Comparison of ENCODE assay signal across 8 cellular contexts in the genomic region with DNA sequence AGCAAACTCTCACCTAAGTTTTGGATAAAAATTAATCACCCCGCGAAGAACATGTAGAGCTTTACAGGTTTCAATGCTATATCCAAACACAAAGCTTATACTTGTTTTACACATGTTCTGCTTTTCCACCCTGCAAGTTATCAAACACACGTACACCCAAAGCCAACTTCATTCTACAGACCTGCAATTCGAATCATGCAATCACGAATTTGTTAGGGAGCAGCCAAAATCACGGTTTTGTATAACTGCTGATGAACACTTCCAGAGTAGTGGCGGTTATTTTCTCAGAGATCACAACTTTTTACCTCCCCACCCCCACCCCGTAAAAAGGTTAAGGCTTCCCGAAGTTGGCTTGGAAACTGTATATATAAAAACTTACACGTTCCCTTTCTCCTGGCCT. TPM values are rescaled to one million over a fixed set of nuclear protein-coding genes. Genes with fewer than 3 reads are reported as not detected.
DNase-seq lines count a peak whose midpoint lies in the region; ATAC-seq and TF ChIP-seq lines count a peak whose summit lies in the region.

No MANE protein-coding gene starts in this region.

- H3K9ac ChIP-seq in HCT116 (ENCODE audit: low read length) = peak overlapping the region; percentile 95

- H3K9me3 ChIP-seq in HCT116 (ENCODE audit: control insufficient read depth in 1 of 2, insufficient read depth in 1 of 2, low read depth in 1 of 2, low read length in 2 of 2) = no peaks in the 10 kb centered on the region
- no peaks in the 10 kb centered on the region for H3K9me3 ChIP-seq in T-helper 17 cell (ENCODE audit: control insufficient read depth, low read length, poor library complexity, severe bottlenecking)
- H3K9me3 ChIP-seq in gastrocnemius medialis = no peaks in the 10 kb centered on the region

- no peak for TF ChIP-seq RAD21 in HCT116 (IDR thresholded peaks at IDR 0.05; ENCODE audit: low read depth)

- no peak for TF ChIP-seq CTCF in HCT116 (IDR thresholded peaks at IDR 0.05 in 2 of 3, conservative IDR thresholded peaks at IDR 0.05 in 1 of 3; ENCODE audit: borderline replicate concordance in 1 of 3, insufficient read depth in 1 of 3, low read depth in 2 of 3, low read length in 2 of 3)
- TF ChIP-seq CTCF in fibroblast of villous mesenchyme (IDR thresholded peaks at IDR 0.05; ENCODE audit: insufficient read depth, low read depth, low read length) = no peak
- TF ChIP-seq CTCF in gastrocnemius medialis (IDR thresholded peaks at IDR 0.05 in 4 of 5, conservative IDR thresholded peaks at IDR 0.05 in 1 of 5) = no peak

- TF ChIP-seq POLR2A in HCT116 (IDR thresholded peaks at IDR 0.05; ENCODE audit: borderline replicate concordance, extremely low read depth, insufficient read depth, insufficient read length) (no peak), gastrocnemius medialis (IDR thresholded peaks at IDR 0.05) (no peak)

- peak overlapping the region; percentile 88 for H3K4me2 ChIP-seq in HCT116 (ENCODE audit: low read length)

- POLR2A ChIA-PET in HCT116 (lab: Charles Lee) = interaction anchor here (0.8 to 1.2 kb wide), 2 partner anchors 33 to 35 kb away, joined by 3 read pairs; a partner anchor contains a TSS

- H2AFZ ChIP-seq in HCT116 (ENCODE audit: low read depth, low read length, poor library complexity, severe bottlenecking) = no peak overlapping the region

- H3K79me2 ChIP-seq in HCT116 (ENCODE audit: insufficient read depth, low read length) = peaks cover 42% of the 10 kb centered on the region

- ATAC-seq in HCT116 (no peak), T-helper 17 cell (no peak), gastrocnemius medialis (no peak), GM21515 (IDR thresholded peaks at IDR 0.05; ENCODE audit: unreplicated experiment) (no peak)
- no peak for ATAC-seq in activated CD4-positive, CD25-positive, alpha-beta regulatory T cell treated with anti-CD3 and anti-CD28 coated beads, Interleukin-2, amount 50 U/mL, for 24 hours

- no peaks in the 10 kb centered on the region for H3K9me2 ChIP-seq in HCT116 (ENCODE audit: insufficient read depth)

- peaks cover 11% of the 10 kb centered on the region for H3K36me3 Mint-ChIP-seq in T-helper 17 cell (ENCODE audit: low read depth)

- H3K27ac ChIP-seq in HCT116 (ENCODE audit: low read depth, low read length) (peak overlapping the region; percentile 98; the same call in 1 of the 2 replicates), gastrocnemius medialis (peak overlapping the region; percentile 79 to 87 (median 82))

- H3K27me3 ChIP-seq in HCT116 (ENCODE audit: insufficient read depth, low read length) = no peaks in the 10 kb centered on the region
- H3K27me3 ChIP-seq in gastrocnemius medialis = no peaks in the 10 kb centered on the region

- H3K4me1 ChIP-seq in HCT116 (ENCODE audit: control insufficient read depth in 1 of 2, insufficient read depth in 2 of 2, low read length in 2 of 2) = peaks cover 5 to 22% of the 10 kb centered on the region in 2 experiments
- peaks cover 15% of the 10 kb centered on the region in 2 donors for H3K4me1 ChIP-seq in gastrocnemius medialis

- in situ Hi-C loops in gastrocnemius medialis (cut with MboI; ENCODE audit: low sequenced_read_pairs in 4 of 4) = no loop called here

- H3K4me1 Mint-ChIP-seq in T-helper 17 cell = peaks cover 26% of the 10 kb centered on the region

- intact Hi-C loops in HCT116 (cut with micrococcal nuclease) (loop anchor here (5.0 kb wide), 1 partner anchor 35 kb away; a partner anchor contains a TSS), gastrocnemius medialis (cut with DNase I; ENCODE audit: low total_unique reads) (no loop called here)

- H3K36me3 ChIP-seq in HCT116 (ENCODE audit: control insufficient read depth in 1 of 2, insufficient read depth in 2 of 2, low read length in 2 of 2) = peaks cover 41 to 44% of the 10 kb centered on the region in 2 experiments
- peaks cover 0 to 29% of the 10 kb centered on the region in 2 donors for H3K36me3 ChIP-seq in gastrocnemius medialis

- H4K20me1 ChIP-seq in HCT116 (ENCODE audit: insufficient read depth) = peaks cover 34% of the 10 kb centered on the region; the same call in 1 of the 2 replicates

- peak overlapping the region; percentile 79 to 97 for H3K4me3 ChIP-seq in HCT116 (replicated peaks in 1 of 2; ENCODE audit: low read depth in 1 of 2, low read length in 2 of 2)
- peak overlapping the region; percentile 93 for H3K4me3 ChIP-seq in fibroblast of villous mesenchyme (ENCODE audit: low read depth, low read length)
- peak overlapping the region; percentile 57 to 81 (median 72) for H3K4me3 ChIP-seq in gastrocnemius medialis

- BruUV-seq in HCT116 (replicated peaks; lab: Mats Ljungman, UMichigan) = no TSS peak

- H3K27me3 Mint-ChIP-seq in T-helper 17 cell = peaks cover under 1% of the 10 kb centered on the region

- peak overlapping the region; percentile 84 for H3K27ac Mint-ChIP-seq in T-helper 17 cell

- RAD21 ChIA-PET in HCT116 (lab: Charles Lee; ENCODE audit: low non-redundant PET in 1 of 2, low total read pairs in 2 of 2, uncharacterized antibody in 2 of 2, unreplicated experiment in 2 of 2) = no interaction called here

- DNase-seq in HCT116 (ENCODE audit: low read depth, low spot score) (no peak), T-helper 17 cell (no peak), fibroblast of villous mesenchyme (ENCODE audit: low read depth) (no peak), gastrocnemius medialis (no peak)
- no peak for DNase-seq in activated CD4-positive, alpha-beta T cell treated with anti-CD3 and anti-CD28 coated beads for 1 hour
- no peak for DNase-seq in stimulated activated CD4-positive, alpha-beta T cell treated with anti-CD3 and anti-CD28 coated beads, Interleukin-4, amount 100 ng/mL, for 24 hours

- CTCF ChIA-PET in HCT116 (lab: Charles Lee) = no interaction called here

- peak overlapping the region; percentile 89 for H3K4me3 Mint-ChIP-seq in T-helper 17 cell

TF ChIP-seq in HCT116, 20 proteins besides CTCF, POLR2A, EP300 and RAD21:
- no peak for TF ChIP-seq ZNF274 (IDR thresholded peaks at IDR 0.05; ENCODE audit: low read depth, low read length)
- TF ChIP-seq EZH2phosphoT487 (IDR thresholded peaks at IDR 0.05; ENCODE audit: borderline replicate concordance) = no peak
- TF ChIP-seq YY1 (IDR thresholded peaks at IDR 0.05; ENCODE audit: extremely low read depth, insufficient replicate concordance, low read depth, low read length) = no peak
- TF ChIP-seq TCF7L2 (IDR thresholded peaks at IDR 0.05; ENCODE audit: borderline replicate concordance, extremely low read depth, insufficient read depth, insufficient read length) = no peak
- no peak for TF ChIP-seq JUND (IDR thresholded peaks at IDR 0.05)
- TF ChIP-seq CEBPB (IDR thresholded peaks at IDR 0.05; ENCODE audit: low read depth) = no peak
- no peak for TF ChIP-seq SP1 (IDR thresholded peaks at IDR 0.05; ENCODE audit: low read depth)
- no peak for TF ChIP-seq EZH2 (IDR thresholded peaks at IDR 0.05)
- TF ChIP-seq FOSL1 (IDR thresholded peaks at IDR 0.05; ENCODE audit: low read depth) = no peak
- no peak for TF ChIP-seq EGR1 (IDR thresholded peaks at IDR 0.05; ENCODE audit: low read depth)
- no peak for TF ChIP-seq SRF (IDR thresholded peaks at IDR 0.05; ENCODE audit: low read depth)
- TF ChIP-seq CBX3 (IDR thresholded peaks at IDR 0.05; ENCODE audit: low read depth) = no peak
TF ChIP-seq in HCT116: peak in this region for 0.

RNA-seq across cellular contexts. Expression of a gene that starts 1.4 kb away (rescaled TPM):
- 399 TPM for total RNA-seq in HCT116 (2021; ENCODE audit: unreplicated experiment)
- 194 and 209 TPM in 2 replicates for polyA plus RNA-seq in HCT116 (2012)
- 100 to 1,000 TPM; 183 to 231 TPM for total RNA-seq in T-helper 17 cell
- total RNA-seq in fibroblast of villous mesenchyme = 177 and 255 TPM in 2 replicates
- 10 to 100 TPM in 1 of 4 donors, 1 to 10 TPM in 3; 7.6 to 16.2 (median 9.1) TPM for total RNA-seq in gastrocnemius medialis

RNA-seq across cellular contexts. Expression of a gene that starts 34.1 kb away (rescaled TPM):
- 33.1 TPM for total RNA-seq in HCT116 (2021; ENCODE audit: unreplicated experiment)
- 7.3 and 7.4 TPM in 2 replicates for polyA plus RNA-seq in HCT116 (2012)
- total RNA-seq in T-helper 17 cell = 10 to 100 TPM; 71.9 to 81.6 TPM
- total RNA-seq in fibroblast of villous mesenchyme = 48.6 and 75.6 TPM in 2 replicates
- total RNA-seq in gastrocnemius medialis = 10 to 100 TPM; 42.2 to 65.7 (median 50.4) TPM

Comparison
In these comparisons a context has a peak if more than half of its experiments do, and no peak if none do; other contexts are left out.
1. RNA of a gene that starts 1.4 kb away (total RNA-seq): 399 TPM in HCT116 (single experiment), 177 to 255 TPM in fibroblast of villous mesenchyme and 183 to 231 TPM in T-helper 17 cell; 7.6 to 16.2 TPM in gastrocnemius medialis; every median in the first group is over 10 times any median in the second.
2. Peak in every context shown above with its lines, with median percentiles within 50 percentile points of each other: H3K4me3 ChIP-seq.